Comparison of ENCODE assay signal across 8 cellular contexts in genomic region chr7:66206116-66206908, GRCh38. TPM values are rescaled to one million over a fixed set of nuclear protein-coding genes. Genes with fewer than 3 reads are reported as not detected.
DNase-seq lines count a peak whose midpoint lies in the region; ATAC-seq and TF ChIP-seq lines count a peak whose summit lies in the region.

No MANE protein-coding gene starts in this region.

- H3K27me3 Mint-ChIP-seq in IgD-negative memory B cell: peaks cover 4% of the 10 kb centered on the region
- H3K27me3 Mint-ChIP-seq in naive B cell: peaks cover 0 to 8% (median 5%) of the 10 kb centered on the region in 3 donors

- POLR2A ChIA-PET in AG04449 (lab: Yijun Ruan, JAX): no interaction called here

- intact Hi-C loops in colonic mucosa (cut with DNase I): no loop called here

- DNase-seq in AG04449 (ENCODE audit: low read depth, low spot score) (no peak), colonic mucosa (no peak), naive B cell (no peak), SK-N-DZ (ENCODE audit: low spot score) (no peak), DMS79 treated with DMSO at 0.1 percent for 48 hours (lab: John Stamatoyannopoulos, UW) (no peak)

- H3K36me3 Mint-ChIP-seq in IgD-negative memory B cell (no peaks in the 10 kb centered on the region), naive B cell (peaks cover 9 to 11% of the 10 kb centered on the region in 2 donors)

- no peaks in the 10 kb centered on the region for H3K4me1 ChIP-seq in colonic mucosa

- H3K27me3 ChIP-seq in colonic mucosa: no peaks in the 10 kb centered on the region

- CTCF ChIA-PET in AG04449 (lab: Yijun Ruan, JAX): interaction anchor here (1.1 to 1.7 kb wide), 3 partner anchors 34 to 176 kb away, joined by 3 to 5 read pairs (median 4); no protein-coding TSS in a partner anchor

- H3K4me1 Mint-ChIP-seq in IgD-negative memory B cell (peaks cover 29 to 38% (median 31%) of the 10 kb centered on the region in 3 donors), naive B cell (peaks cover 47 to 63% (median 49%) of the 10 kb centered on the region in 3 donors)

- peak overlapping the region; percentile 89 to 97 (median 90) for H3K4me3 Mint-ChIP-seq in IgD-negative memory B cell
- H3K4me3 Mint-ChIP-seq in naive B cell: peak overlapping the region; percentile 85 to 99 (median 96)

- no peaks in the 10 kb centered on the region for H3K9me3 Mint-ChIP-seq in IgD-negative memory B cell
- H3K9me3 Mint-ChIP-seq in naive B cell: no peaks in the 10 kb centered on the region

- no peak overlapping the region for H3K27ac ChIP-seq in colonic mucosa

- peak overlapping the region; percentile 96 for H3K4me3 ChIP-seq in AG04449 (ENCODE audit: low read depth, low read length)
- peak overlapping the region; percentile 77 for H3K4me3 ChIP-seq in colonic mucosa

- TF ChIP-seq CTCF in AG04449 (IDR thresholded peaks at IDR 0.05; ENCODE audit: insufficient read depth, low read length, missing control alignments) (no peak), colonic mucosa (IDR thresholded peaks at IDR 0.05) (no peak)

- no peaks in the 10 kb centered on the region for H3K36me3 ChIP-seq in colonic mucosa

- ATAC-seq in naive B cell (ENCODE audit: low read depth in 2 of 2) (no peak), HG03460 (IDR thresholded peaks at IDR 0.05; ENCODE audit: unreplicated experiment) (no peak), GM18511 (IDR thresholded peaks at IDR 0.05; ENCODE audit: unreplicated experiment) (no peak)

- H3K9me3 ChIP-seq in colonic mucosa: no peaks in the 10 kb centered on the region

- peak overlapping the region in 1 of 2 donors; percentile 40 for H3K9ac ChIP-seq in colonic mucosa (ENCODE audit: low read depth in 2 of 2, low read length in 2 of 2)

- H3K27ac Mint-ChIP-seq in IgD-negative memory B cell (peak overlapping the region in 2 of 3 donors; percentile 67 to 78), naive B cell (peak overlapping the region; percentile 80 to 97 (median 88))

RNA-seq across cellular contexts. Expression of gene TPST1, which starts 1.2 kb away (rescaled TPM):
- polyA plus RNA-seq in IgD-negative memory B cell (4.5 TPM), naive B cell (ENCODE audit: low read depth in 6 of 6) (10 to 100 TPM; 20.6 to 47.4 (median 30.9) TPM)
- total RNA-seq in colonic mucosa: 1 to 10 TPM; 3.6 to 6.1 TPM
- polyA plus RNA-seq in SK-N-DZ (2014; cell fraction: cytosol; rRNA removed): 36.0 and 37.6 TPM in 2 replicates
- polyA plus RNA-seq in SK-N-DZ (2014; cell fraction: nucleus; rRNA removed): 17.7 and 21.3 TPM in 2 replicates
